Comparison of ENCODE assay signal across 13 cellular contexts in genomic region chr16:57531253-57531575, GRCh38. TPM values are rescaled to one million over a fixed set of nuclear protein-coding genes. Genes with fewer than 3 reads are reported as not detected.
DNase-seq lines count a peak whose midpoint lies in the region; ATAC-seq and FAIRE-seq lines count a peak whose summit lies in the region.
"Had no signal": no experiment of that assay in that cellular context is flagged by ENCODE, and none has a peak within 500 bp of the region (broad histone marks: within the 10 kb centered on the region; RNA-seq: fewer than 3 reads in every experiment).

No MANE protein-coding gene starts in this region.

- no peaks in the 10 kb centered on the region for H3K27me3 Mint-ChIP-seq in activated CD4-positive, alpha-beta memory T cell treated with anti-CD3 and anti-CD28 coated beads, Interleukin-2, amount 10 ng/mL, durations not matched to agents 7 days and 5 days
- H3K27me3 Mint-ChIP-seq in immature natural killer cell (ENCODE audit: low read depth in 3 of 3): peaks cover 9 to 20% (median 18%) of the 10 kb centered on the region in 3 donors

- ATAC-seq in left cardiac atrium: no peak
- ATAC-seq in Right ventricle myocardium superior (ENCODE audit: poor library complexity): no peak
- no peak for ATAC-seq in HG03457 (IDR thresholded peaks at IDR 0.05; ENCODE audit: unreplicated experiment)
- no peak for ATAC-seq in GM19397 (IDR thresholded peaks at IDR 0.05; ENCODE audit: unreplicated experiment)

- peaks cover 7% of the 10 kb centered on the region for H3K36me3 Mint-ChIP-seq in activated CD4-positive, alpha-beta memory T cell treated with anti-CD3 and anti-CD28 coated beads, Interleukin-2, amount 10 ng/mL, durations not matched to agents 7 days and 5 days (ENCODE audit: low read depth)
- peaks cover 5 to 11% (median 6%) of the 10 kb centered on the region in 3 donors for H3K36me3 Mint-ChIP-seq in immature natural killer cell

- peak overlapping the region; percentile 60 for H3K4me3 Mint-ChIP-seq in activated CD4-positive, alpha-beta memory T cell treated with anti-CD3 and anti-CD28 coated beads, Interleukin-2, amount 10 ng/mL, durations not matched to agents 7 days and 5 days
- H3K4me3 Mint-ChIP-seq in immature natural killer cell: peak overlapping the region; percentile 60 to 93 (median 88)

- H3K9me3 Mint-ChIP-seq in activated CD4-positive, alpha-beta memory T cell treated with anti-CD3 and anti-CD28 coated beads, Interleukin-2, amount 10 ng/mL, durations not matched to agents 7 days and 5 days: no peaks in the 10 kb centered on the region
- H3K9me3 Mint-ChIP-seq in immature natural killer cell: no peaks in the 10 kb centered on the region

- intact Hi-C loops in left cardiac atrium (cut with DNase I) (no loop called here), Right ventricle myocardium superior (cut with DNase I) (no loop called here)

- H3K4me1 Mint-ChIP-seq in activated CD4-positive, alpha-beta memory T cell treated with anti-CD3 and anti-CD28 coated beads, Interleukin-2, amount 10 ng/mL, durations not matched to agents 7 days and 5 days: peaks cover 68% of the 10 kb centered on the region
- peaks cover 67 to 73% of the 10 kb centered on the region in 2 donors for H3K4me1 Mint-ChIP-seq in immature natural killer cell

- peak; percentile 37 for FAIRE-seq in urothelium cell line (lab: Jason Lieb, UNC)

- POLR2A ChIA-PET in activated CD4-positive, alpha-beta memory T cell treated with anti-CD3 and anti-CD28 coated beads, Interleukin-2, amount 10 ng/mL, durations not matched to agents 7 days and 5 days (lab: Charles Lee): interaction anchor here (1.7 to 1.9 kb wide), 3 partner anchors 11 to 84 kb away, joined by 6 to 11 read pairs (median 10); partner anchors contain the start of genes ADGRG5, CIAPIN1, COQ9 and POLR2C

- DNase-seq in left cardiac atrium (peak; percentile 10), Right ventricle myocardium superior (no peak), immature natural killer cell (no peak), urothelium cell line (ENCODE audit: low spot score) (no peak), NCI-H82 (lab: John Stamatoyannopoulos, UW) (no peak)
- no peak for DNase-seq in activated CD4-positive, alpha-beta memory T cell treated with anti-CD3 and anti-CD28 coated beads, Interleukin-2, amount 10 ng/mL, durations not matched to agents 7 days and 5 days
- DNase-seq: activated CD4-positive, CD25-positive, alpha-beta regulatory T cell; nucleus accumbens had no signal

- peak overlapping the region; percentile 99 for H3K27ac Mint-ChIP-seq in activated CD4-positive, alpha-beta memory T cell treated with anti-CD3 and anti-CD28 coated beads, Interleukin-2, amount 10 ng/mL, durations not matched to agents 7 days and 5 days
- peak overlapping the region; percentile 98 to 99 (median 99) for H3K27ac Mint-ChIP-seq in immature natural killer cell

- CTCF ChIA-PET in activated CD4-positive, alpha-beta memory T cell treated with anti-CD3 and anti-CD28 coated beads, Interleukin-2, amount 10 ng/mL, durations not matched to agents 7 days and 5 days (lab: Charles Lee): interaction anchor here (1.9 to 3.6 kb wide), 2 partner anchors 12 to 69 kb away, joined by 5 to 27 read pairs; partner anchors contain the start of gene POLR2C

RNA-seq across cellular contexts. Expression of gene CCDC102A, which starts 5.2 kb away (rescaled TPM):
- total RNA-seq in left cardiac atrium (1 to 10 TPM; 5.3 to 8.9 TPM), Right ventricle myocardium superior (10.5 TPM)
- total RNA-seq in activated CD4-positive, alpha-beta memory T cell treated with anti-CD3 and anti-CD28 coated beads, Interleukin-2, amount 10 ng/mL, durations not matched to agents 7 days and 5 days: 1 to 10 TPM; 9.1 to 9.7 TPM
- polyA plus RNA-seq in immature natural killer cell: 10 to 100 TPM in 2 of 3 donors, 1 to 10 TPM in 1; 8.8 to 26.4 (median 13.9) TPM

RNA-seq across cellular contexts. Expression of gene ADGRG5, which starts 11.2 kb away (rescaled TPM):
- total RNA-seq in left cardiac atrium (under 1 TPM; 0.18 to 0.34 TPM), Right ventricle myocardium superior (0.05 TPM)
- 10 to 100 TPM; 12.3 to 12.4 TPM for total RNA-seq in activated CD4-positive, alpha-beta memory T cell treated with anti-CD3 and anti-CD28 coated beads, Interleukin-2, amount 10 ng/mL, durations not matched to agents 7 days and 5 days
- polyA plus RNA-seq in immature natural killer cell: 100 to 1,000 TPM in 1 of 3 donors, 10 to 100 TPM in 2; 43.2 to 124 (median 77.4) TPM
- total RNA-seq: glomerular endothelial cell, NCI-H460 had no signal
- polyA plus RNA-seq: BJ had no signal

RNA-seq across cellular contexts. Expression of gene DOK4, which starts 44.9 kb away (rescaled TPM):
- 10 to 100 TPM; 14.2 to 14.5 TPM for total RNA-seq in left cardiac atrium
- 7.5 TPM for total RNA-seq in Right ventricle myocardium superior
- total RNA-seq in activated CD4-positive, alpha-beta memory T cell treated with anti-CD3 and anti-CD28 coated beads, Interleukin-2, amount 10 ng/mL, durations not matched to agents 7 days and 5 days: 1 to 10 TPM; 2.5 to 3.4 TPM
- 1 to 10 TPM; 2.2 to 3.2 (median 2.8) TPM for polyA plus RNA-seq in immature natural killer cell

Comparison
In these comparisons a context has a peak if more than half of its experiments do, and no peak if none do; other contexts are left out.
1. RNA of gene ADGRG5, which starts 11.2 kb away (total RNA-seq): 12.3 to 12.4 TPM in activated CD4-positive, alpha-beta memory T cell treated with anti-CD3 and anti-CD28 coated beads, Interleukin-2, amount 10 ng/mL, durations not matched to agents 7 days and 5 days; 0.18 to 0.34 TPM in left cardiac atrium and 0.05 TPM in Right ventricle myocardium superior (single experiment); every median in the first group is over 4 times any median in the second.